In the genomic region with DNA sequence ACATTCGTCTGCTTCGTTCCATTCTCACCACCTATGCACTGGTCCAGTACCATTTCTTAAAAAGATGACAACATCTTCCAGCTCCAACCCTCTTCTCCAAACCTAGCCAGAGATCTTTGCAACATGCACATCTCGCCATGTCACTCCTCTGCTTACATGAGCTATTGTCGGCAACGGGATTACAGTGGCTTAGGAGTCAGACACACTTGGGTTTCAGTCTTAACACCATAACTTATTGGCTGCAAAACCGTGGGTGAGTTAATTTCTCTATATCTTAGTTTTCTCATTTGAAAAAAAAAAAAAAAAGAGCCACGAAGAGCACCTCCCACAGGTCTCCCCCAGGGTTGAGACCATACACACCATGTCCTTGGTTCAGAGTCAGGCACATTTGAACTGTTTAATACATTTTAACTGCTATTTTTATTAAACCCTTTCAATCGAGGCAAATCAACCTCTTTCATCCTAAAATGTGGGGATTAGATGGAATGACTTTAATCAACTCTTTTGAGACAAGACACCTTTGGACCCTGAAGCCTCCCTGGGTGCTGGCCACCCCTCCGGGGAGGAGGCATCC, we compare ENCODE assay signal across 8 cellular contexts. TPM values are rescaled to one million over a fixed set of nuclear protein-coding genes. Genes with fewer than 3 reads are reported as not detected.
DNase-seq lines count a peak whose midpoint lies in the region; ATAC-seq and TF ChIP-seq lines count a peak whose summit lies in the region.

No MANE protein-coding gene starts in this region.

- no TSS peak for BruUV-seq in Panc1 (replicated peaks; lab: Mats Ljungman, UMichigan)

- TF ChIP-seq CTCF in GM20000 (IDR thresholded peaks at IDR 0.05; ENCODE audit: extremely low read depth, missing control alignments) (no peak), Panc1 (IDR thresholded peaks at IDR 0.05) (no peak), esophagus muscularis mucosa (IDR thresholded peaks at IDR 0.05) (no peak), psoas muscle (IDR thresholded peaks at IDR 0.05) (no peak)

- POLR2A ChIA-PET in Panc1 (lab: Charles Lee): no interaction called here

- H3K27me3 ChIP-seq in Panc1 (ENCODE audit: control insufficient read depth, insufficient read depth, low read length): peaks cover 26% of the 10 kb centered on the region
- H3K27me3 ChIP-seq in esophagus muscularis mucosa: peaks cover 0 to 3% (median 0%) of the 10 kb centered on the region in 4 donors
- peaks cover 0 to 38% (median 7%) of the 10 kb centered on the region in 3 donors for H3K27me3 ChIP-seq in psoas muscle (ENCODE audit: insufficient read depth in 3 of 3, low read length in 2 of 3)

- H3K9me3 ChIP-seq in Panc1 (ENCODE audit: control insufficient read depth, insufficient read depth, low read depth, low read length): no peaks in the 10 kb centered on the region
- H3K9me3 ChIP-seq in esophagus muscularis mucosa: no peaks in the 10 kb centered on the region
- no peaks in the 10 kb centered on the region for H3K9me3 ChIP-seq in psoas muscle

- intact Hi-C loops in Panc1 (cut with micrococcal nuclease; ENCODE audit: unreplicated experiment) (no loop called here), esophagus muscularis mucosa (cut with DNase I) (no loop called here), psoas muscle (cut with DNase I) (no loop called here)

- in situ Hi-C loops in Panc1 (cut with HindIII; ENCODE audit: low pct_unique_long_range_greater_than_20kb, low sequenced_read_pairs): no loop called here

- no peaks in the 10 kb centered on the region for H3K36me3 ChIP-seq in Panc1 (ENCODE audit: control insufficient read depth, insufficient read depth, low read length)
- H3K36me3 ChIP-seq in esophagus muscularis mucosa: no peaks in the 10 kb centered on the region
- H3K36me3 ChIP-seq in psoas muscle (ENCODE audit: insufficient read depth in 1 of 2, low read depth in 1 of 2): no peaks in the 10 kb centered on the region

- peak overlapping the region; percentile 30 to 79 for H3K4me3 ChIP-seq in Panc1 (ENCODE audit: low read depth in 2 of 2, low read length in 2 of 2)
- H3K4me3 ChIP-seq in esophagus muscularis mucosa: peak overlapping the region; percentile 64 to 79 (median 71)
- peak overlapping the region; percentile 65 for H3K4me3 ChIP-seq in psoas muscle

- 56% methylated on average over 9 of the region's 9 CpGs for WGBS in esophagus muscularis mucosa
- WGBS in psoas muscle, 3 donors: 36 to 39% (median 37%) methylated on average over 9 of the region's 9 CpGs

- DNase-seq in GM20000 (ENCODE audit: low spot score) (peak; percentile 28), Panc1 (ENCODE audit: low read depth, low spot score) (no peak), esophagus muscularis mucosa (ENCODE audit: extremely low spot score) (no peak), psoas muscle (no peak), HPDE6-E6E7 (ENCODE audit: extremely low spot score) (no peak), GOT3 (lab: John Stamatoyannopoulos, UW) (no peak), activated gamma-delta T cell treated with Interleukin-2 at 50 U/mL for 16 hours (no peak)

- H3K4me1 ChIP-seq in Panc1 (ENCODE audit: control insufficient read depth, insufficient read depth, low read length) (peaks cover 5% of the 10 kb centered on the region), esophagus muscularis mucosa (peaks cover 7 to 19% (median 17%) of the 10 kb centered on the region in 4 donors), psoas muscle (peaks cover 3% of the 10 kb centered on the region)

- H3K27ac ChIP-seq in Panc1 (ENCODE audit: low read length) (no peak overlapping the region), esophagus muscularis mucosa (replicated peaks in 1 of 4) (peak overlapping the region in 3 of 4 donors; percentile 61 to 66 (median 63)), psoas muscle (no peak overlapping the region)

- no peak for TF ChIP-seq EP300 in esophagus muscularis mucosa (IDR thresholded peaks at IDR 0.05)

- ATAC-seq in Panc1 (no peak), psoas muscle (no peak), GM21423 (IDR thresholded peaks at IDR 0.05; ENCODE audit: unreplicated experiment) (no peak)

- TF ChIP-seq POLR2A in esophagus muscularis mucosa (IDR thresholded peaks at IDR 0.05; ENCODE audit: low read depth): no peak

- CTCF ChIA-PET in Panc1 (lab: Charles Lee): no interaction called here

RNA-seq across cellular contexts. Expression of a gene that starts 0.9 kb away (rescaled TPM):
- 0.67 TPM for total RNA-seq in Panc1 (2021; ENCODE audit: unreplicated experiment)
- 0.96 TPM for polyA plus RNA-seq in Panc1 (2012; ENCODE audit: insufficient read length)
- total RNA-seq in esophagus muscularis mucosa: 10 to 100 TPM in 2 of 4 donors, 1 to 10 TPM in 2; 7.8 to 14.4 (median 10.9) TPM
- total RNA-seq in psoas muscle: 1 to 10 TPM in 1 of 4 donors, under 1 TPM in 3; 0.57 to 2.1 (median 0.77) TPM
- polyA plus RNA-seq in psoas muscle: 1 to 10 TPM; 1.1 to 1.3 (median 1.2) TPM

RNA-seq across cellular contexts. Expression of a gene that starts 27.4 kb away (rescaled TPM):
- 8.1 TPM for total RNA-seq in Panc1 (2021; ENCODE audit: unreplicated experiment)
- polyA plus RNA-seq in Panc1 (2012; ENCODE audit: insufficient read length): 1.2 TPM
- 10 to 100 TPM in 3 of 4 donors, 1 to 10 TPM in 1; 7.5 to 12.9 (median 11.7) TPM for total RNA-seq in esophagus muscularis mucosa
- 1 to 10 TPM in 3 of 4 donors, under 1 TPM in 1; 0.49 to 4.2 (median 1.8) TPM for total RNA-seq in psoas muscle
- 1 to 10 TPM in 1 of 3 donors, under 1 TPM in 2; 0.55 to 2.7 (median 0.62) TPM for polyA plus RNA-seq in psoas muscle

Comparison
In these comparisons a context has a peak if more than half of its experiments do, and no peak if none do; other contexts are left out.
1. H3K27ac ChIP-seq: peak in esophagus muscularis mucosa (3 of 4); none in Panc1 (single experiment) and psoas muscle (single experiment).
2. Peak in every context shown above with its lines, with median percentiles within 50 percentile points of each other: H3K4me3 ChIP-seq.